In the genomic region with DNA sequence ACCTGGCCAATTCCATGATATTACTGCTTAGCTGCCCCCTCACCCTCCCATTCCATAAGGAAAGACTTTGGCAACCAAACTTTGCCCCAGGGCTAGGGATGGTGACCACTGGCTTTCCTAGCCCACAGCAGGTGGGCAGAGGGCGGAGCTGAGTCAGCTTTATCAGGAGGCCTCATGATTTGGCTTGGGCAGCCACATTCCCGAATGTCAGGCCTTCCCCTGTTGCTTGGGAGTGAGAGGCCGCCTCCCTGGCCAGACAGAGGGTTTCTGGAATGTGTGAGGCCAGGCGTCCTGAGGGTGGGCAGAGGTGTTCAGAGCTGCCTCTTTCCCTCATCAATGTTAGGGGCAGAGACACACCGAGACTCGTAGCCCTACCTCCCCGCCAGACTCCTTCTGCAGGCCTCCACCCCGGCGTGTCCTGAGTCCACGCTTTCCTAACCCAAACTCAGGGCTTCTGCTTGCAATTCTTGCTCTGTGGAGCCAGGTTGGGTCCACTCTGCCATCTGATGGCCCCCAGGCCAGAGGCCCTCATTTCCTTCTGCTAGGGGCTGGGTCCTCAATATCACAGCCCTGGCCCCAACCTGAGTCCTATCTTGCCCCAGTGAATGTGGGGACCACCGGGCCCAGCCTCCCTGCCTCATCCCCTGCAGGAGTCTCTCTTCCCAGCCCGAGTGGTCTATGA, we compare ENCODE assay signal across 9 cellular contexts. TPM values are rescaled to one million over a fixed set of nuclear protein-coding genes. Genes with fewer than 3 reads are reported as not detected.
DNase-seq lines count a peak whose midpoint lies in the region; ATAC-seq and TF ChIP-seq lines count a peak whose summit lies in the region.
"Had no signal": no experiment of that assay in that cellular context is flagged by ENCODE, and none has a peak within 500 bp of the region (broad histone marks: within the 10 kb centered on the region; RNA-seq: fewer than 3 reads in every experiment).

No MANE protein-coding gene starts in this region.

- H3K27ac ChIP-seq in gastrocnemius medialis (peak overlapping the region; percentile 77 to 82 (median 80)), tibial artery (peak overlapping the region in 1 of 2 donors; percentile 41)

- H3K4me1 ChIP-seq in gastrocnemius medialis (peaks cover 51 to 56% of the 10 kb centered on the region in 2 donors), tibial artery (peaks cover 0 to 47% (median 20%) of the 10 kb centered on the region in 4 donors)

- peak; percentile 21; the same call in 1 of the 2 replicates for ATAC-seq in WTC11
- ATAC-seq in Right ventricle myocardium superior (ENCODE audit: poor library complexity): peak; percentile 80
- peak in 1 of 2 donors; percentile 48 for ATAC-seq in gastrocnemius medialis
- ATAC-seq in HG02840 (IDR thresholded peaks at IDR 0.05; ENCODE audit: low FRiP score, unreplicated experiment): no peak

- DNase-seq in H7: peak; percentile 80
- DNase-seq in WTC11 (ENCODE audit: low spot score): peak; percentile 30
- peak; percentile 84 for DNase-seq in Right ventricle myocardium superior
- peak in 1 of 2 donors; percentile 52 for DNase-seq in gastrocnemius medialis
- DNase-seq in DMS114 treated with DMSO at 0.1 percent for 48 hours (lab: John Stamatoyannopoulos, UW; ENCODE audit: unreplicated experiment): no peak
- DNase-seq in tibial artery: no peak
- DNase-seq in activated CD8-positive, alpha-beta memory T cell treated with anti-CD3 and anti-CD28 coated beads for 24 hours: no peak
- DNase-seq: NCI-H446 had no signal

- no peak overlapping the region for H3K4me3 ChIP-seq in H7 (ENCODE audit: insufficient read depth, low read depth, low read length)
- H3K4me3 ChIP-seq in gastrocnemius medialis: no peak overlapping the region
- no peak overlapping the region for H3K4me3 ChIP-seq in tibial artery

- no peaks in the 10 kb centered on the region for H3K9me3 Mint-ChIP-seq in WTC11

- TF ChIP-seq CTCF in WTC11 (IDR thresholded peaks at IDR 0.05): no peak
- TF ChIP-seq CTCF in gastrocnemius medialis (IDR thresholded peaks at IDR 0.05 in 4 of 5, conservative IDR thresholded peaks at IDR 0.05 in 1 of 5): no peak
- no peak for TF ChIP-seq CTCF in tibial artery (IDR thresholded peaks at IDR 0.05)

- POLR2A ChIA-PET in WTC11 (lab: Charles Lee): interaction anchor here (0.6 kb wide), 1 partner anchor 30 kb away, joined by 3 read pairs; no protein-coding TSS in a partner anchor

- H3K36me3 ChIP-seq in H7 (replicated peaks; ENCODE audit: control insufficient read depth, insufficient read depth, low read length) (peaks cover 20% of the 10 kb centered on the region), gastrocnemius medialis (no peaks in the 10 kb centered on the region), tibial artery (peaks cover 0 to 90% (median 30%) of the 10 kb centered on the region in 3 donors)

- H3K4me1 Mint-ChIP-seq in WTC11: peaks cover 10% of the 10 kb centered on the region

- peaks cover 53% of the 10 kb centered on the region for H3K36me3 Mint-ChIP-seq in WTC11

- TF ChIP-seq POLR2A in gastrocnemius medialis (IDR thresholded peaks at IDR 0.05): no peak

- in situ Hi-C loops in gastrocnemius medialis (cut with MboI; ENCODE audit: low sequenced_read_pairs in 4 of 4): no loop called here

- H3K27me3 ChIP-seq in H7 (ENCODE audit: control insufficient read depth, insufficient read depth, low read length) (no peaks in the 10 kb centered on the region), gastrocnemius medialis (no peaks in the 10 kb centered on the region), tibial artery (no peaks in the 10 kb centered on the region)

- H3K4me3 Mint-ChIP-seq in WTC11: no peak overlapping the region

- CTCF ChIA-PET in WTC11 (lab: Charles Lee): interaction anchor here (0.9 to 1.8 kb wide), 4 partner anchors 8 to 107 kb away, joined by 3 to 8 read pairs (median 4); no protein-coding TSS in a partner anchor

- H3K9me3 ChIP-seq in gastrocnemius medialis: no peaks in the 10 kb centered on the region
- no peaks in the 10 kb centered on the region for H3K9me3 ChIP-seq in tibial artery

- no peaks in the 10 kb centered on the region for H3K27me3 Mint-ChIP-seq in WTC11 (ENCODE audit: low read depth)

- intact Hi-C loops in Right ventricle myocardium superior (cut with DNase I) (no loop called here), gastrocnemius medialis (cut with DNase I; ENCODE audit: low total_unique reads) (no loop called here), tibial artery (cut with DNase I; ENCODE audit: low total_unique reads) (no loop called here)

- H3K27ac Mint-ChIP-seq in WTC11: no peak overlapping the region; the same call in 1 of the 2 replicates

TF ChIP-seq in WTC11, 78 proteins besides CTCF, POLR2A, EP300 and RAD21:
- TF ChIP-seq GABPB1 (CRISPR knock-in tag; IDR thresholded peaks at IDR 0.05) (no peak), RORB (CRISPR knock-in tag; IDR thresholded peaks at IDR 0.05) (no peak), SOX15 (CRISPR knock-in tag; IDR thresholded peaks at IDR 0.05) (no peak)
- TF ChIP-seq, protein P1, sequence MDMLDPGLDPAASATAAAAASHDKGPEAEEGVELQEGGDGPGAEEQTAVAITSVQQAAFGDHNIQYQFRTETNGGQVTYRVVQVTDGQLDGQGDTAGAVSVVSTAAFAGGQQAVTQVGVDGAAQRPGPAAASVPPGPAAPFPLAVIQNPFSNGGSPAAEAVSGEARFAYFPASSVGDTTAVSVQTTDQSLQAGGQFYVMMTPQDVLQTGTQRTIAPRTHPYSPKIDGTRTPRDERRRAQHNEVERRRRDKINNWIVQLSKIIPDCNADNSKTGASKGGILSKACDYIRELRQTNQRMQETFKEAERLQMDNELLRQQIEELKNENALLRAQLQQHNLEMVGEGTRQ (CRISPR knock-in tag; IDR thresholded peaks at IDR 0.05): no peak
TF ChIP-seq in WTC11: peak in this region for 0.

RNA-seq across cellular contexts. Expression of a gene that starts 19.3 kb away (rescaled TPM):
- 67.1 and 93.6 TPM in 2 replicates for total RNA-seq in H7 (2014; rRNA removed; shearing (Covaris generic))
- total RNA-seq in WTC11 (2021): 65.8 to 105 TPM (median 95.3 TPM) in 3 replicates
- total RNA-seq in Right ventricle myocardium superior: 208 TPM
- total RNA-seq in gastrocnemius medialis: 100 to 1,000 TPM in 1 of 4 donors, 10 to 100 TPM in 3; 50.7 to 101 (median 63.5) TPM

RNA-seq across cellular contexts. Expression of a gene that starts 54.5 kb away (rescaled TPM):
- total RNA-seq in H7 (2014; rRNA removed; shearing (Covaris generic)): 0.07 TPM in 1 of 2 replicates, not detected in the other
- total RNA-seq in WTC11 (2021) (0.44 to 1.1 TPM (median 0.89 TPM) in 3 replicates), Right ventricle myocardium superior (44.2 TPM), gastrocnemius medialis (100 to 1,000 TPM; 287 to 570 (median 348) TPM)

Comparison
In these comparisons a context has a peak if more than half of its experiments do, and no peak if none do; other contexts are left out.
1. DNase-seq: peak in H7 (single experiment), WTC11 (single experiment) and Right ventricle myocardium superior (single experiment); none in DMS114 treated with DMSO at 0.1 percent for 48 hours (single experiment), tibial artery (0 of 2) and activated CD8-positive, alpha-beta memory T cell treated with anti-CD3 and anti-CD28 coated beads for 24 hours (single experiment).
2. RNA of a gene that starts 54.5 kb away (total RNA-seq): 287 to 570 TPM in gastrocnemius medialis and 44.2 TPM in Right ventricle myocardium superior (single experiment); 0.44 to 1.1 TPM in WTC11 and 0.07 TPM in H7; every median in the first group is over 10 times any median in the second.